9 cellular contexts compared by ENCODE assay signal in genomic region chr1:166490437-166490784, GRCh38.
A peak's percentile ranks its signal among the peaks of the same experiment; 100 is the strongest.
DNase-seq lines count a peak whose midpoint lies in the region; ATAC-seq and TF ChIP-seq lines count a peak whose summit lies in the region.
"Had no signal": no experiment of that assay in that cellular context is flagged by ENCODE, and none has a peak within 500 bp of the region (broad histone marks: within the 10 kb centered on the region; RNA-seq: fewer than 3 reads in every experiment).

No MANE protein-coding gene starts in this region.

- peak; percentile 68 for ATAC-seq in HG02885 (IDR thresholded peaks at IDR 0.05; ENCODE audit: poor library complexity, unreplicated experiment)
- ATAC-seq in activated B cell treated with CpG ODN at 0.5 μM for 24 hours (ENCODE audit: low read depth), result no peak
- ATAC-seq in activated T-helper 17 cell treated with anti-CD3 and anti-CD28 coated beads, Interleukin-2, amount 50 U/mL, for 72 hours (replicated peaks), result no peak

- H3K36me3 ChIP-seq in spleen (no peaks in the 10 kb centered on the region), brain microvascular endothelial cell (replicated peaks) (no peaks in the 10 kb centered on the region)
- H3K36me3 ChIP-seq: prostate gland had no signal

- intact Hi-C loops in activated B cell treated with CpG ODN at 0.5 μM for 24 hours (cut with micrococcal nuclease) (loop anchor here (2.0 to 5.0 kb wide), 3 partner anchors 347 to 1447 kb away; partner anchors contain the start of genes DCAF6, MPC2, POGK and TMCO1), spleen (cut with DNase I; ENCODE audit: low total_unique reads) (no loop called here)

- in situ Hi-C loops in brain microvascular endothelial cell (cut with HindIII; ENCODE audit: low pct_ligation_motif_present, low sequenced_read_pairs), result no loop called here

- H3K9me3 ChIP-seq in spleen, result no peaks in the 10 kb centered on the region
- H3K9me3 ChIP-seq: prostate gland had no signal

- peak overlapping the region; percentile 73 to 89 (median 82) for H3K27ac ChIP-seq in spleen
- H3K27ac ChIP-seq in brain microvascular endothelial cell, result no peak overlapping the region
- H3K27ac ChIP-seq: prostate gland had no signal

- TF ChIP-seq CTCF in GM10266 (IDR thresholded peaks at IDR 0.05; ENCODE audit: control insufficient read depth, insufficient read depth, low read depth, missing control alignments) (no peak), activated B cell treated with CpG ODN at 0.5 μM for 24 hours (IDR thresholded peaks at IDR 0.05) (no peak), spleen (IDR thresholded peaks at IDR 0.05 in 8 of 11, conservative IDR thresholded peaks at IDR 0.05 in 3 of 11) (no peak), brain microvascular endothelial cell (IDR thresholded peaks at IDR 0.05; ENCODE audit: low read depth, low read length, missing control alignments) (no peak)

- H3K4me3 ChIP-seq in spleen, result peak overlapping the region in 7 of 8 donors; percentile 36 to 74 (median 45)
- H3K4me3 ChIP-seq in brain microvascular endothelial cell (ENCODE audit: low read depth, low read length), result no peak overlapping the region

- peak; percentile 53 for DNase-seq in GM10266 (ENCODE audit: extremely low spot score)
- peak; percentile 17 for DNase-seq in activated B cell treated with CpG ODN at 0.5 μM for 24 hours
- DNase-seq in spleen, result peak; percentile 68
- no peak for DNase-seq in brain microvascular endothelial cell
- DNase-seq in stimulated activated CD4-positive, alpha-beta T cell treated with anti-CD3 and anti-CD28 coated beads, Interleukin-12 subunit alpha, Interleukin-12 subunit beta, amount 100 ng/mL, for 4 hours, result no peak
- no peak for DNase-seq in NCI-H446 (lab: John Stamatoyannopoulos, UW)

- H3K36me3 Mint-ChIP-seq in activated B cell treated with CpG ODN at 0.5 μM for 24 hours (ENCODE audit: low read depth), result no peaks in the 10 kb centered on the region
- H3K36me3 Mint-ChIP-seq in activated T-helper 17 cell treated with anti-CD3 and anti-CD28 coated beads, Interleukin-2, amount 50 U/mL, for 72 hours (ENCODE audit: low read depth), result no peaks in the 10 kb centered on the region

- H3K27me3 ChIP-seq in spleen (replicated peaks in 1 of 7), result no peaks in the 10 kb centered on the region
- no peaks in the 10 kb centered on the region for H3K27me3 ChIP-seq in brain microvascular endothelial cell (replicated peaks)

- peaks cover 7% of the 10 kb centered on the region for H3K27me3 Mint-ChIP-seq in activated B cell treated with CpG ODN at 0.5 μM for 24 hours
- H3K27me3 Mint-ChIP-seq in activated T-helper 17 cell treated with anti-CD3 and anti-CD28 coated beads, Interleukin-2, amount 50 U/mL, for 72 hours, result no peaks in the 10 kb centered on the region

- 43 to 74% (median 47%) methylated on average over 3 of the region's 3 CpGs for WGBS in spleen, 5 donors

- H3K9me3 Mint-ChIP-seq in activated B cell treated with CpG ODN at 0.5 μM for 24 hours, result peaks cover 2% of the 10 kb centered on the region
- H3K9me3 Mint-ChIP-seq in activated T-helper 17 cell treated with anti-CD3 and anti-CD28 coated beads, Interleukin-2, amount 50 U/mL, for 72 hours, result no peaks in the 10 kb centered on the region

- H3K4me1 ChIP-seq in spleen, result peaks cover 3 to 29% (median 12%) of the 10 kb centered on the region in 6 donors
- H3K4me1 ChIP-seq: prostate gland had no signal

- POLR2A ChIA-PET in activated B cell treated with CpG ODN at 0.5 μM for 24 hours (lab: Charles Lee), result interaction anchor here (0.7 to 1.9 kb wide), 6 partner anchors 10 to 730 kb away, joined by 3 to 15 read pairs (median 4); partner anchors contain the start of genes POGK, TADA1 and TMCO1

- H3K27ac Mint-ChIP-seq in activated B cell treated with CpG ODN at 0.5 μM for 24 hours, result no peak overlapping the region
- H3K27ac Mint-ChIP-seq in activated T-helper 17 cell treated with anti-CD3 and anti-CD28 coated beads, Interleukin-2, amount 50 U/mL, for 72 hours, result no peak overlapping the region

- H3K4me3 Mint-ChIP-seq in activated B cell treated with CpG ODN at 0.5 μM for 24 hours, result no peak overlapping the region
- no peak overlapping the region for H3K4me3 Mint-ChIP-seq in activated T-helper 17 cell treated with anti-CD3 and anti-CD28 coated beads, Interleukin-2, amount 50 U/mL, for 72 hours

- CTCF ChIA-PET in activated B cell treated with CpG ODN at 0.5 μM for 24 hours (lab: Charles Lee), result interaction anchor here (0.8 to 5.3 kb wide), 2 partner anchors 11 to 890 kb away, joined by 3 to 46 read pairs; no protein-coding TSS in a partner anchor

- no peak for TF ChIP-seq POLR2A in spleen (IDR thresholded peaks at IDR 0.05)

- H3K4me1 Mint-ChIP-seq in activated B cell treated with CpG ODN at 0.5 μM for 24 hours, result peaks cover 6% of the 10 kb centered on the region
- peaks cover 5% of the 10 kb centered on the region for H3K4me1 Mint-ChIP-seq in activated T-helper 17 cell treated with anti-CD3 and anti-CD28 coated beads, Interleukin-2, amount 50 U/mL, for 72 hours

Comparison
In these comparisons a context has a peak if more than half of its experiments do, and no peak if none do; other contexts are left out.
1. DNase-seq: peak in GM10266 (single experiment), activated B cell treated with CpG ODN at 0.5 μM for 24 hours (single experiment) and spleen (single experiment); none in brain microvascular endothelial cell (single experiment), stimulated activated CD4-positive, alpha-beta T cell treated with anti-CD3 and anti-CD28 coated beads, Interleukin-12 subunit alpha, Interleukin-12 subunit beta, amount 100 ng/mL, for 4 hours (single experiment) and NCI-H446 (0 of 2).